ENCODE assay signal across 15 cellular contexts in genomic region chr3:126293370-126294082, GRCh38.
DNase-seq lines count a peak whose midpoint lies in the region; ATAC-seq and TF ChIP-seq lines count a peak whose summit lies in the region.
"Had no signal": no experiment of that assay in that cellular context is flagged by ENCODE, and none has a peak within 500 bp of the region (broad histone marks: within the 10 kb centered on the region; RNA-seq: fewer than 3 reads in every experiment).

No MANE protein-coding gene starts in this region.

- H3K9me2 ChIP-seq in hepatocyte (replicated peaks; ENCODE audit: insufficient read depth) = no peaks in the 10 kb centered on the region

- H3K4me3 Mint-ChIP-seq in activated T-helper 17 cell treated with anti-CD3 and anti-CD28 coated beads, Interleukin-2, amount 50 U/mL, for 72 hours = no peak overlapping the region

- no peaks in the 10 kb centered on the region for H3K9me3 ChIP-seq in hepatocyte (ENCODE audit: low read depth)
- H3K9me3 ChIP-seq: transverse colon had no signal

- no peaks in the 10 kb centered on the region for H4K20me1 ChIP-seq in hepatocyte (ENCODE audit: insufficient read depth, poor library complexity, severe bottlenecking)

- no peaks in the 10 kb centered on the region for H3K9me3 Mint-ChIP-seq in activated T-helper 17 cell treated with anti-CD3 and anti-CD28 coated beads, Interleukin-2, amount 50 U/mL, for 72 hours

- H3K36me3 ChIP-seq in brain microvascular endothelial cell (replicated peaks) (no peaks in the 10 kb centered on the region), hepatocyte (replicated peaks; ENCODE audit: insufficient read depth, low read depth) (no peaks in the 10 kb centered on the region)
- H3K36me3 ChIP-seq: transverse colon had no signal

- no peak overlapping the region for H2AFZ ChIP-seq in hepatocyte

- WGBS in hepatocyte (ENCODE audit: low lambda C conversion rate, missing lambda C conversion rate) = 75% methylated on average over 17 of the region's 17 CpGs

- H3K27ac Mint-ChIP-seq in activated T-helper 17 cell treated with anti-CD3 and anti-CD28 coated beads, Interleukin-2, amount 50 U/mL, for 72 hours = no peak overlapping the region
- H3K27ac Mint-ChIP-seq: progenitor cell of endocrine pancreas had no signal

- no peak for TF ChIP-seq CTCF in brain microvascular endothelial cell (IDR thresholded peaks at IDR 0.05; ENCODE audit: low read depth, low read length, missing control alignments)
- TF ChIP-seq CTCF in hepatocyte (IDR thresholded peaks at IDR 0.05; ENCODE audit: poor library complexity) = no peak

- H3K79me2 ChIP-seq in hepatocyte = no peaks in the 10 kb centered on the region

- peaks cover 19% of the 10 kb centered on the region for H3K27me3 Mint-ChIP-seq in activated T-helper 17 cell treated with anti-CD3 and anti-CD28 coated beads, Interleukin-2, amount 50 U/mL, for 72 hours

- H3K36me3 Mint-ChIP-seq in activated T-helper 17 cell treated with anti-CD3 and anti-CD28 coated beads, Interleukin-2, amount 50 U/mL, for 72 hours (ENCODE audit: low read depth) = no peaks in the 10 kb centered on the region

- in situ Hi-C loops in brain microvascular endothelial cell (cut with HindIII; ENCODE audit: low pct_ligation_motif_present, low sequenced_read_pairs) = no loop called here

- no peaks in the 10 kb centered on the region for H3K4me1 Mint-ChIP-seq in activated T-helper 17 cell treated with anti-CD3 and anti-CD28 coated beads, Interleukin-2, amount 50 U/mL, for 72 hours

- H3K4me2 ChIP-seq in hepatocyte = no peak overlapping the region

- peak; percentile 55 for DNase-seq in M059J (ENCODE audit: low read depth)
- peak; percentile 59 for DNase-seq in brain microvascular endothelial cell
- DNase-seq in hepatocyte (ENCODE audit: low spot score) = peak; percentile 30
- DNase-seq in skeletal muscle cell (ENCODE audit: low read depth) = peak; percentile 25
- DNase-seq in DMS79 (lab: John Stamatoyannopoulos, UW) = no peak
- DNase-seq: activated gamma-delta T cell treated with Interleukin-2 at 50 U/mL for 16 hours; NCI-H1105; NCI-H2171 treated with DMSO at 0.1 percent for 48 hours; NK-92 treated with Interleukin-12 subunit alpha and Interleukin-12 subunit beta, amount 100 ng/mL, for 24 hours; transverse colon had no signal

- H3K27me3 ChIP-seq in brain microvascular endothelial cell (replicated peaks) (peaks cover under 1% of the 10 kb centered on the region), hepatocyte (peaks cover 21% of the 10 kb centered on the region)

- ATAC-seq in GM18498 (IDR thresholded peaks at IDR 0.05; ENCODE audit: unreplicated experiment) (no peak), HG03135 (IDR thresholded peaks at IDR 0.05; ENCODE audit: unreplicated experiment) (no peak)
- ATAC-seq in activated T-helper 17 cell treated with anti-CD3 and anti-CD28 coated beads, Interleukin-2, amount 50 U/mL, for 72 hours (replicated peaks) = no peak

- H3K27ac ChIP-seq in brain microvascular endothelial cell (no peak overlapping the region), hepatocyte (no peak overlapping the region)
- H3K27ac ChIP-seq: C4-2B, transverse colon had no signal

- H3K4me1 ChIP-seq in hepatocyte (ENCODE audit: insufficient read depth) = peaks cover 3% of the 10 kb centered on the region

- H3K4me3 ChIP-seq in brain microvascular endothelial cell (ENCODE audit: low read depth, low read length) = no peak overlapping the region
- H3K4me3 ChIP-seq in hepatocyte = no peak overlapping the region
- no peak overlapping the region for H3K4me3 ChIP-seq in skeletal muscle cell (ENCODE audit: low read depth, low read length)
- H3K4me3 ChIP-seq: transverse colon had no signal
